In genomic region chr2:37291680-37292079, GRCh38 we compare ENCODE assay signal across 1 cellular context.
TF ChIP-seq lines count a peak whose summit lies in the region.

No MANE protein-coding gene starts in this region.

TF ChIP-seq in GM12878, 131 proteins besides CTCF, POLR2A, EP300 and RAD21:
- TF ChIP-seq NFXL1 (IDR thresholded peaks at IDR 0.05; ENCODE audit: borderline replicate concordance) = no peak
- no peak for TF ChIP-seq NFYA (IDR thresholded peaks at IDR 0.05; ENCODE audit: borderline replicate concordance, low read depth, low read length)
- no peak for TF ChIP-seq TCF3 (IDR thresholded peaks at IDR 0.05; ENCODE audit: borderline replicate concordance, insufficient read depth, low read depth, low read length)
- no peak for TF ChIP-seq ZNF274 (IDR thresholded peaks at IDR 0.05; ENCODE audit: insufficient read depth, insufficient read length)
- TF ChIP-seq MYB (IDR thresholded peaks at IDR 0.05; ENCODE audit: borderline replicate concordance, low read depth, low read length) = no peak
- TF ChIP-seq TARDBP (IDR thresholded peaks at IDR 0.05; ENCODE audit: borderline replicate concordance) = no peak
- TF ChIP-seq TAF1 (IDR thresholded peaks at IDR 0.05; ENCODE audit: borderline replicate concordance, low read depth, low read length) = no peak
- TF ChIP-seq ZNF622 (IDR thresholded peaks at IDR 0.05) = no peak
- TF ChIP-seq SUPT20H (IDR thresholded peaks at IDR 0.05; ENCODE audit: borderline replicate concordance, control insufficient read depth, low read depth, low read length) = no peak
- no peak for TF ChIP-seq ZNF217 (IDR thresholded peaks at IDR 0.05)
- TF ChIP-seq ZBTB4 (CRISPR knock-in tag; IDR thresholded peaks at IDR 0.05) = no peak
- TF ChIP-seq RUNX3 (IDR thresholded peaks at IDR 0.05; ENCODE audit: low read length) = no peak
